ENCODE assay signal across 34 cellular contexts in the genomic region with DNA sequence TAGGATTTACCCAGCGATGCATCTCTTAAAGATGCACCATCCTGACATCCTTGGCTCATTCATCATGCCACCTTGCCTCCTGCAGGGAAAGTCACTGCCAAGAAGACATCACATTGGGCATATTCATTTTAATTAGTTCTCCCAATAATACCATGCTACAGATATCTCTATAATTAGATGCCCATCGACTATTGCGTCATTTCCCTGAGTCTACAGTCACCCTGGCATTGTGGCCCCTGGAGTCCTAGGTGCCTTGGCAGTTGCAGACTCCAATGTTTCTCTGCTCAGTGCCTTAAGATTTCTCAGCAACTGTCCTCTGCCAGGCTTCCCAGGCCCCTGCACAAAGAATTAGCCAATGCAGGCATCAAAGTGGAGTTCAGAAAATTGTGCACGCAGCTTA.
"Had no signal": no experiment of that assay in that cellular context is flagged by ENCODE, and none has a peak within 500 bp of the region (broad histone marks: within the 10 kb centered on the region; RNA-seq: fewer than 3 reads in every experiment).

No MANE protein-coding gene starts in this region.

- H3K27me3 ChIP-seq: brain microvascular endothelial cell had no signal

- H3K27ac Mint-ChIP-seq: activated B cell treated with CpG ODN at 0.5 μM for 24 hours; activated CD4-positive, alpha-beta memory T cell treated with anti-CD3 and anti-CD28 coated beads for 36 hours; activated naive CD4-positive, alpha-beta T cell treated with anti-CD3 and anti-CD28 coated beads for 36 hours; activated naive CD4-positive, alpha-beta T cell treated with anti-CD3 and anti-CD28 coated beads, Interleukin-2, amount 50 U/mL, for 72 hours; activated T-helper 1 cell treated with anti-CD3 and anti-CD28 coated beads, Interleukin-12 subunit alpha, Interleukin-12 subunit beta, Interleukin-2, Interleukin-4 antibody, amounts not matched to agents 30 ng/mL and 10 ng/mL and 1 ng/mL, durations not matched to agents 14 hours and 24 hours and 36 hours; T-cell; T-helper 17 cell had no signal

- ATAC-seq: activated naive CD4-positive, alpha-beta T cell treated with anti-CD3 and anti-CD28 coated beads, Interleukin-2, amount 50 U/mL, for 72 hours; activated T-cell treated with anti-CD3 and anti-CD28 coated beads, Interleukin-2, amount 50 U/mL, for 4 hours; T-cell; T-helper 17 cell had no signal

- H3K4me3 Mint-ChIP-seq: activated B cell treated with CpG ODN at 0.5 μM for 24 hours; activated CD4-positive, alpha-beta memory T cell treated with anti-CD3 and anti-CD28 coated beads for 36 hours; activated naive CD4-positive, alpha-beta T cell treated with anti-CD3 and anti-CD28 coated beads for 36 hours; activated T-cell treated with anti-CD3 and anti-CD28 coated beads, Interleukin-2, amount 50 U/mL, for 4 hours; activated T-helper 1 cell treated with anti-CD3 and anti-CD28 coated beads, Interleukin-12 subunit alpha, Interleukin-12 subunit beta, Interleukin-2, Interleukin-4 antibody, amounts not matched to agents 30 ng/mL and 10 ng/mL and 1 ng/mL, durations not matched to agents 14 hours and 24 hours and 36 hours; T-cell; T-helper 17 cell had no signal

- FAIRE-seq: colon had no signal

- H3K4me1 ChIP-seq: SJCRH30 had no signal

- H3K4me1 Mint-ChIP-seq: activated B cell treated with CpG ODN at 0.5 μM for 24 hours, T-cell had no signal

- H3K4me3 ChIP-seq: SJCRH30, SK-N-MC had no signal

- H3K27ac ChIP-seq: brain microvascular endothelial cell, SJCRH30, SK-N-MC, VCaP had no signal

- H3K27me3 Mint-ChIP-seq: activated B cell treated with CpG ODN at 0.5 μM for 24 hours; activated CD4-positive, alpha-beta memory T cell treated with anti-CD3 and anti-CD28 coated beads for 36 hours; T-cell had no signal

- H3K9me3 Mint-ChIP-seq: activated B cell treated with CpG ODN at 0.5 μM for 24 hours; activated CD4-positive, alpha-beta memory T cell treated with anti-CD3 and anti-CD28 coated beads for 36 hours; activated naive CD4-positive, alpha-beta T cell treated with anti-CD3 and anti-CD28 coated beads for 36 hours; activated naive CD4-positive, alpha-beta T cell treated with anti-CD3 and anti-CD28 coated beads, Interleukin-2, amount 50 U/mL, for 72 hours; activated T-cell treated with anti-CD3 and anti-CD28 coated beads, Interleukin-2, amount 50 U/mL, for 4 hours; activated T-helper 1 cell treated with anti-CD3 and anti-CD28 coated beads, Interleukin-12 subunit alpha, Interleukin-12 subunit beta, Interleukin-2, Interleukin-4 antibody, amounts not matched to agents 30 ng/mL and 10 ng/mL and 1 ng/mL, durations not matched to agents 14 hours and 24 hours and 36 hours; T-cell had no signal

- H3K9me3 ChIP-seq: SJCRH30 had no signal

- H3K36me3 Mint-ChIP-seq: activated CD4-positive, alpha-beta memory T cell treated with anti-CD3 and anti-CD28 coated beads for 36 hours; activated naive CD4-positive, alpha-beta T cell treated with anti-CD3 and anti-CD28 coated beads, Interleukin-2, amount 50 U/mL, for 72 hours; T-cell had no signal

- H3K36me3 ChIP-seq: brain microvascular endothelial cell, SJCRH30 had no signal

- DNase-seq: activated B cell treated with CpG ODN at 0.5 μM for 24 hours; activated CD4-positive, alpha-beta memory T cell treated with anti-CD3 and anti-CD28 coated beads for 36 hours; activated CD4-positive, alpha-beta T cell treated with anti-CD3 and anti-CD28 coated beads for 4 hours; activated CD4-positive, alpha-beta T cell treated with anti-CD3 and anti-CD28 coated beads, Interleukin-2, amount 50 U/mL, for 1 hour; activated CD4-positive, CD25-positive, alpha-beta regulatory T cell treated with anti-CD3 and anti-CD28 coated beads, Interleukin-2, amount 50 U/mL, for 72 hours; activated CD8-positive, alpha-beta memory T cell treated with anti-CD3 and anti-CD28 coated beads, Interleukin-2, amount 50 U/mL, for 4 hours; activated gamma-delta T cell treated with Interleukin-2 at 50 U/mL for 16 hours; activated naive CD4-positive, alpha-beta T cell treated with anti-CD3 and anti-CD28 coated beads for 36 hours; activated T-cell treated with anti-CD3 and anti-CD28 coated beads for 4 hours; activated T-cell treated with anti-CD3 and anti-CD28 coated beads, Interleukin-2, amount 50 U/mL, for 4 hours; anterior cingulate cortex; brain microvascular endothelial cell; central memory CD4-positive, alpha-beta T cell; Karpas-422; KBM-7; NCI-H1105; NCI-H1436 treated with DMSO at 0.1 percent for 48 hours; NCI-H1694 treated with DMSO at 0.1 percent for 48 hours; NCI-H2029; NCI-H2107; NCI-H2171; NCI-H510A treated with DMSO at 0.1 percent for 48 hours; NCI-H526 treated with DMSO at 0.1 percent for 48 hours; NCI-H82; SHP77; SJCRH30; T-cell; T-helper 17 cell; T-helper 9 cell had no signal
